Comparison of ENCODE assay signal across 1 cellular context in genomic region chr3:157195965-157196364, GRCh38.
TF ChIP-seq lines count a peak whose summit lies in the region.

No MANE protein-coding gene starts in this region.

TF ChIP-seq in HepG2, 621 proteins besides CTCF, POLR2A, EP300 and RAD21 (continued from another document):
- TF ChIP-seq NFAT5 (CRISPR knock-in tag; IDR thresholded peaks at IDR 0.05) (no peak), ZNF616 (CRISPR knock-in tag; IDR thresholded peaks at IDR 0.05; ENCODE audit: low read depth) (no peak), PCBP1 (IDR thresholded peaks at IDR 0.05; ENCODE audit: borderline replicate concordance, low read depth, low read length) (no peak), ZNF550 (CRISPR knock-in tag; IDR thresholded peaks at IDR 0.05; ENCODE audit: borderline replicate concordance) (no peak)
